Comparison of ENCODE assay signal across 7 cellular contexts in genomic region chr12:75643120-75643519, GRCh38.
DNase-seq lines count a peak whose midpoint lies in the region; ATAC-seq and TF ChIP-seq lines count a peak whose summit lies in the region.
"Not testable (repeated sequence)": the region's sequence is repeated elsewhere in the genome, so short reads cannot be mapped to it uniquely, and the experiment has no call there.

No MANE protein-coding gene starts in this region.

- H3K27ac Mint-ChIP-seq in natural killer cell treated with Interleukin-12 subunit alpha and Interleukin-12 subunit beta and Interleukin-15 and Interleukin-18, amount 100 ng/mL, for 72 hours: peak overlapping the region; percentile 76 to 94

- not testable (repeated sequence) for H3K36me3 ChIP-seq in HEK293 (ENCODE audit: control insufficient read depth in 2 of 2, insufficient read depth in 1 of 2, low read length in 2 of 2); smooth muscle cell (ENCODE audit: low read depth)

- not testable (repeated sequence) for H3K27me3 ChIP-seq in smooth muscle cell (ENCODE audit: low read depth)

- not testable (repeated sequence) for H3K27me3 Mint-ChIP-seq in natural killer cell treated with Interleukin-12 subunit alpha and Interleukin-12 subunit beta and Interleukin-15 and Interleukin-18, amount 100 ng/mL, for 72 hours

- H2AFZ ChIP-seq in smooth muscle cell (ENCODE audit: low read depth): not testable (repeated sequence)

- not testable (repeated sequence) for H3K9me3 Mint-ChIP-seq in natural killer cell treated with Interleukin-12 subunit alpha and Interleukin-12 subunit beta and Interleukin-15 and Interleukin-18, amount 100 ng/mL, for 72 hours

- not testable (repeated sequence) for H3K4me3 ChIP-seq in HEK293 (ENCODE audit: low read depth, low read length); fibroblast of the aortic adventitia (ENCODE audit: low read depth, low read length); smooth muscle cell

- not testable (repeated sequence) for H3K9me3 ChIP-seq in HEK293 (ENCODE audit: control insufficient read depth, insufficient read depth, low read depth, low read length); smooth muscle cell (replicated peaks; ENCODE audit: low read depth)

- not testable (repeated sequence) for H3K27ac ChIP-seq in HEK293 (ENCODE audit: extremely low read depth, low read depth, low read length)
- H3K27ac ChIP-seq in smooth muscle cell (ENCODE audit: low read depth): peak overlapping the region; percentile 97

- not testable (repeated sequence) for H4K20me1 ChIP-seq in smooth muscle cell (ENCODE audit: low read depth)

- not testable (repeated sequence) for H3K4me3 Mint-ChIP-seq in natural killer cell treated with Interleukin-12 subunit alpha and Interleukin-12 subunit beta and Interleukin-15 and Interleukin-18, amount 100 ng/mL, for 72 hours

- DNase-seq in Daoy (ENCODE audit: low read depth) (peak; percentile 57), NCI-H226 (peak; percentile 63), amniotic epithelial cell (ENCODE audit: low read depth) (peak; percentile 60), fibroblast of the aortic adventitia (ENCODE audit: low read depth) (peak; percentile 37)
- not testable (repeated sequence) for DNase-seq in natural killer cell treated with Interleukin-12 subunit alpha and Interleukin-12 subunit beta and Interleukin-15 and Interleukin-18, amount 100 ng/mL, for 72 hours (ENCODE audit: low spot score); smooth muscle cell (lab: John Stamatoyannopoulos, UW; ENCODE audit: unreplicated experiment)

- H3K4me1 ChIP-seq in HEK293 (ENCODE audit: control insufficient read depth, insufficient read depth, low read length): not testable (repeated sequence)
- peaks cover 17% of the 10 kb centered on the region for H3K4me1 ChIP-seq in smooth muscle cell (ENCODE audit: low read depth)

- not testable (repeated sequence) for ATAC-seq in natural killer cell treated with Interleukin-12 subunit alpha and Interleukin-12 subunit beta and Interleukin-15 and Interleukin-18, amount 100 ng/mL, for 72 hours

- H3K4me1 Mint-ChIP-seq in natural killer cell treated with Interleukin-12 subunit alpha and Interleukin-12 subunit beta and Interleukin-15 and Interleukin-18, amount 100 ng/mL, for 72 hours (ENCODE audit: low read depth in 2 of 2): peaks cover 18 to 30% of the 10 kb centered on the region in 2 donors

- H3K36me3 Mint-ChIP-seq in natural killer cell treated with Interleukin-12 subunit alpha and Interleukin-12 subunit beta and Interleukin-15 and Interleukin-18, amount 100 ng/mL, for 72 hours: not testable (repeated sequence)

- H3F3A ChIP-seq in smooth muscle cell (ENCODE audit: low read depth): not testable (repeated sequence)

- not testable (repeated sequence) for H3K79me2 ChIP-seq in smooth muscle cell (ENCODE audit: low read depth)

- POLR2A ChIA-PET in HEK293 (lab: Yijun Ruan, JAX): not testable (repeated sequence)

- CTCF ChIA-PET in HEK293 (lab: Yijun Ruan, JAX): not testable (repeated sequence)

- H3K4me2 ChIP-seq in smooth muscle cell: peak overlapping the region; percentile 41

- WGBS in smooth muscle cell (ENCODE audit: low lambda C conversion rate): 64% methylated on average over 5 of the region's 5 CpGs

- TF ChIP-seq CTCF in HEK293 (tag by site-specific recombination; IDR thresholded peaks at IDR 0.05); fibroblast of the aortic adventitia (IDR thresholded peaks at IDR 0.05; ENCODE audit: insufficient read depth, low read length); smooth muscle cell (IDR thresholded peaks at IDR 0.05; ENCODE audit: borderline replicate concordance, insufficient read depth, poor library complexity, severe bottlenecking): not testable (repeated sequence)

- not testable (repeated sequence) for H3K9ac ChIP-seq in smooth muscle cell (ENCODE audit: low read depth)

TF ChIP-seq in HEK293, 187 proteins besides CTCF, POLR2A, EP300 and RAD21:
- TF ChIP-seq ZFHX2 (tag by site-specific recombination; conservative IDR thresholded peaks at IDR 0.05): peak; percentile 43; the same call in 1 of the 2 replicates
- TF ChIP-seq EGR2 (tag by site-specific recombination; IDR thresholded peaks at IDR 0.05; ENCODE audit: low read depth): peak; percentile 32; the same call in 1 of the 2 replicates
